Comparison of ENCODE assay signal across 10 cellular contexts in the genomic region with DNA sequence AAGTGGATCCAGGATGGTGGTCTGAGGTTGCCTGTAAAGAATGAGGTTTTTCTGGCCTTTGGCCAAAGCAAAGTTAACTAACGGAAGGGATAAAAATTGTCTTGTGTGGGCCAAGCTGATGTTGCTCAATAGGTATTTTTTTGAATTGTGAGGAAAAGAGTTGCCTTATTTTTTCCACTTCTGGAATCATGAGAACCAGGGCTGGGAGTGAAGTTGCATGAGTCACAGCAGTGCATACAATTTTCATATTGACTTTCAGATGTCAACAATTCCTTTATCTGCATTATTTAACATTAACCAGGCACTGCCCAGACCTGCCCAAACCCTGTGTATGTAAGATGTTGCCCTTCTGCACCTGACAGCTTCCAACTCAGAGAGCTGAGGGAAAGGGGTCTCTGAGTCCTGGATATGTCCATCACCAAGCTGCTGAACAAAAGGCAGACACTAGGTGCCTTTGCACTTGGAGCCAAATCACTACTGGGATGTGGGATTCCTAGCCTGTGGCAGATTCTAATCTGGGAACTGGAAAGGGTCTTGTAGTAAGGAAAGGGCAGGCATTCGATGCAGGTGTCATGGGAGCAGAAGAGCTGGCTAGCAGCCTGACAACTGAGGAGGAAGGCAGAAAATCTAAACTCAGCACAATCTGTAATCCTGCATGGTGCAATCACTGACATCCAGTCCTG. TPM values are rescaled to one million over a fixed set of nuclear protein-coding genes. Genes with fewer than 3 reads are reported as not detected.
DNase-seq lines count a peak whose midpoint lies in the region; ATAC-seq lines count a peak whose summit lies in the region.
"Had no signal": no experiment of that assay in that cellular context is flagged by ENCODE, and none has a peak within 500 bp of the region (broad histone marks: within the 10 kb centered on the region; RNA-seq: fewer than 3 reads in every experiment).

No MANE protein-coding gene starts in this region.

- peaks cover 26% of the 10 kb centered on the region for H3K27me3 Mint-ChIP-seq in activated CD4-positive, alpha-beta memory T cell treated with anti-CD3 and anti-CD28 coated beads for 36 hours

- no peaks in the 10 kb centered on the region for H3K36me3 Mint-ChIP-seq in activated CD4-positive, alpha-beta memory T cell treated with anti-CD3 and anti-CD28 coated beads for 36 hours

- no peak overlapping the region for H3K27ac Mint-ChIP-seq in activated CD4-positive, alpha-beta memory T cell treated with anti-CD3 and anti-CD28 coated beads for 36 hours

- POLR2A ChIA-PET in activated CD4-positive, alpha-beta memory T cell treated with anti-CD3 and anti-CD28 coated beads for 36 hours (lab: Charles Lee) = no interaction called here

- intact Hi-C loops in activated CD4-positive, alpha-beta memory T cell treated with anti-CD3 and anti-CD28 coated beads for 36 hours (cut with micrococcal nuclease) = no loop called here

- no peaks in the 10 kb centered on the region for H3K9me3 Mint-ChIP-seq in activated CD4-positive, alpha-beta memory T cell treated with anti-CD3 and anti-CD28 coated beads for 36 hours

- ATAC-seq in GM18861 (IDR thresholded peaks at IDR 0.05; ENCODE audit: unreplicated experiment) (no peak), GM19023 (IDR thresholded peaks at IDR 0.05; ENCODE audit: unreplicated experiment) (no peak)

- no peaks in the 10 kb centered on the region for H3K4me1 Mint-ChIP-seq in activated CD4-positive, alpha-beta memory T cell treated with anti-CD3 and anti-CD28 coated beads for 36 hours (ENCODE audit: low read depth)

- CTCF ChIA-PET in activated CD4-positive, alpha-beta memory T cell treated with anti-CD3 and anti-CD28 coated beads for 36 hours (lab: Charles Lee) = no interaction called here

- DNase-seq in AG20443 (ENCODE audit: low spot score) = peak; percentile 66
- peak; percentile 21 for DNase-seq in NCI-H1105 (lab: John Stamatoyannopoulos, UW)
- DNase-seq in dedifferentiated amniotic fluid mesenchymal stem cell (ENCODE audit: extremely low spot score) = peak; percentile 66
- peak; percentile 69 for DNase-seq in mucosa of gallbladder (ENCODE audit: low spot score)
- no peak for DNase-seq in activated CD4-positive, alpha-beta memory T cell treated with anti-CD3 and anti-CD28 coated beads for 36 hours
- no peak for DNase-seq in NCI-H1436 (lab: John Stamatoyannopoulos, UW)
- DNase-seq: DND-41, SJCRH30 had no signal

- no peak overlapping the region for H3K4me3 Mint-ChIP-seq in activated CD4-positive, alpha-beta memory T cell treated with anti-CD3 and anti-CD28 coated beads for 36 hours

RNA-seq across cellular contexts. Expression of gene SLC35B4, which starts 52.3 kb away (rescaled TPM):
- 10.7 TPM for total RNA-seq in mucosa of gallbladder
- 10 to 100 TPM; 10.9 to 14.5 TPM for total RNA-seq in activated CD4-positive, alpha-beta memory T cell treated with anti-CD3 and anti-CD28 coated beads for 36 hours

Comparison
In these comparisons a context has a peak if more than half of its experiments do, and no peak if none do; other contexts are left out.
1. DNase-seq: peak in AG20443 (single experiment), NCI-H1105 (single experiment), dedifferentiated amniotic fluid mesenchymal stem cell (single experiment) and mucosa of gallbladder (single experiment); none in activated CD4-positive, alpha-beta memory T cell treated with anti-CD3 and anti-CD28 coated beads for 36 hours (single experiment) and NCI-H1436 (single experiment).